Comparison of ENCODE assay signal across 22 cellular contexts in genomic region chr2:12642855-12643254, GRCh38.
DNase-seq lines count a peak whose midpoint lies in the region; ATAC-seq, FAIRE-seq and TF ChIP-seq lines count a peak whose summit lies in the region.
"Had no signal": no experiment of that assay in that cellular context is flagged by ENCODE, and none has a peak within 500 bp of the region (broad histone marks: within the 10 kb centered on the region; RNA-seq: fewer than 3 reads in every experiment).

No MANE protein-coding gene starts in this region.

- no peak overlapping the region for H4K91ac ChIP-seq in H9 (ENCODE audit: insufficient read length, low read depth, low read length)

- H3K56ac ChIP-seq in H9 (ENCODE audit: insufficient read length, low read depth, low read length): no peak overlapping the region

- no peak for TF ChIP-seq POLR2A in GM12878 (IDR thresholded peaks at IDR 0.05; ENCODE audit: low read depth, low read length)

- no peak overlapping the region for H2BK15ac ChIP-seq in H9 (ENCODE audit: low read depth, low read length)

- SMC1A ChIA-PET in GM12878 (lab: Charles Lee; ENCODE audit: uncharacterized antibody, unreplicated experiment): interaction anchor here (0.7 to 1.4 kb wide), 2 partner anchors 15 to 113 kb away, joined by 3 read pairs; no protein-coding TSS in a partner anchor

- no TSS peak for BruUV-seq in GM12878 (replicated peaks; lab: Mats Ljungman, UMichigan)

- H3K27ac ChIP-seq in GM12878 (ENCODE audit: control insufficient read depth, insufficient read depth) (no peak overlapping the region), H9 (ENCODE audit: insufficient read length, low read depth, low read length) (no peak overlapping the region)

- no peak overlapping the region for H2BK5ac ChIP-seq in H9 (ENCODE audit: insufficient read length, low read length)

- no peak overlapping the region for H3K4ac ChIP-seq in H9 (ENCODE audit: low read depth, low read length)

- in situ Hi-C loops in GM12878 (cut with MboI): no loop called here

- DNase-seq in COLO829 (ENCODE audit: low spot score) (peak; percentile 37), GM12865 (ENCODE audit: low read depth) (peak; percentile 30), GM12878 (ENCODE audit: low read depth, low spot score) (no peak), left kidney (ENCODE audit: low read depth, low spot score) (peak; percentile 24), H9 (no peak)
- no peak for DNase-seq in activated naive CD8-positive, alpha-beta T cell treated with anti-CD3 and anti-CD28 coated beads for 36 hours
- DNase-seq in activated naive CD4-positive, alpha-beta T cell treated with anti-CD3 and anti-CD28 coated beads, Interleukin-2, amount 10 ng/mL, durations not matched to agents 7 days and 5 days: no peak
- DNase-seq: ACHN; BE2C; C1 segment of cervical spinal cord; CD4-positive, CD25-positive, alpha-beta regulatory T cell; CD8-positive, alpha-beta memory T cell; DMS153; DMS79; GDM1; GOT3; H7; KG1 had no signal

- no peaks in the 10 kb centered on the region; the same call in 2 of the 3 replicates for H3K9me3 ChIP-seq in GM12878 (replicated peaks; ENCODE audit: control insufficient read depth, insufficient read depth, low read length)
- H3K9me3 ChIP-seq in H9 (ENCODE audit: control insufficient read depth, low read depth, low read length): no peaks in the 10 kb centered on the region
- H3K9me3 ChIP-seq: BE2C had no signal

- no peak overlapping the region for H3K4me3 Mint-ChIP-seq in activated naive CD8-positive, alpha-beta T cell treated with anti-CD3 and anti-CD28 coated beads for 36 hours
- H3K4me3 Mint-ChIP-seq in H9: no peak overlapping the region
- H3K4me3 Mint-ChIP-seq in activated naive CD4-positive, alpha-beta T cell treated with anti-CD3 and anti-CD28 coated beads, Interleukin-2, amount 10 ng/mL, durations not matched to agents 7 days and 5 days: no peak overlapping the region
- H3K4me3 Mint-ChIP-seq: CD4-positive, CD25-positive, alpha-beta regulatory T cell; CD8-positive, alpha-beta memory T cell; IgD-negative memory B cell had no signal

- no peaks in the 10 kb centered on the region for H4K20me1 ChIP-seq in GM12878 (ENCODE audit: control insufficient read depth, insufficient read depth)
- no peaks in the 10 kb centered on the region for H4K20me1 ChIP-seq in H9 (ENCODE audit: control insufficient read depth, insufficient read depth, insufficient read length)

- CTCF ChIA-PET in GM12878 (lab: Yijun Ruan, JAX): interaction anchor here (1.5 kb wide), 1 partner anchor 10 kb away, joined by 6 read pairs; no protein-coding TSS in a partner anchor
- CTCF ChIA-PET in activated naive CD4-positive, alpha-beta T cell treated with anti-CD3 and anti-CD28 coated beads, Interleukin-2, amount 10 ng/mL, durations not matched to agents 7 days and 5 days (lab: Charles Lee): interaction anchor here (0.8 kb wide), 1 partner anchor 205 kb away, joined by 3 read pairs; no protein-coding TSS in a partner anchor

- H3K18ac ChIP-seq in H9 (ENCODE audit: insufficient read length, low read depth, low read length): no peak overlapping the region

- no peak overlapping the region for H2BK20ac ChIP-seq in H9 (ENCODE audit: low read depth, low read length, poor library complexity, severe bottlenecking)

- H3K79me2 ChIP-seq in GM12878 (ENCODE audit: control insufficient read depth, insufficient read depth, low read length) (no peaks in the 10 kb centered on the region), H9 (ENCODE audit: insufficient read depth, low read length) (no peaks in the 10 kb centered on the region)

- no peaks in the 10 kb centered on the region for H3K79me1 ChIP-seq in H9 (ENCODE audit: insufficient read depth, low read depth, low read length, poor library complexity, severe bottlenecking)

- no peak overlapping the region for H3K23ac ChIP-seq in H9 (ENCODE audit: insufficient read length, low read depth, low read length)

- H3K27ac Mint-ChIP-seq in activated naive CD8-positive, alpha-beta T cell treated with anti-CD3 and anti-CD28 coated beads for 36 hours: no peak overlapping the region
- no peak overlapping the region for H3K27ac Mint-ChIP-seq in H9
- no peak overlapping the region for H3K27ac Mint-ChIP-seq in activated naive CD4-positive, alpha-beta T cell treated with anti-CD3 and anti-CD28 coated beads, Interleukin-2, amount 10 ng/mL, durations not matched to agents 7 days and 5 days
- H3K27ac Mint-ChIP-seq: IgD-negative memory B cell had no signal

- intact Hi-C loops in GM12878 (cut with micrococcal nuclease; ENCODE audit: unreplicated experiment): no loop called here

- H3K36me3 ChIP-seq in GM12878 (ENCODE audit: control insufficient read depth in 2 of 2, insufficient read depth in 2 of 2, low read length in 1 of 2): no peaks in the 10 kb centered on the region
- H3K36me3 ChIP-seq: BE2C had no signal

- no peaks in the 10 kb centered on the region for H3K27me3 Mint-ChIP-seq in activated naive CD8-positive, alpha-beta T cell treated with anti-CD3 and anti-CD28 coated beads for 36 hours
- H3K27me3 Mint-ChIP-seq in H9 (ENCODE audit: low read depth): no peaks in the 10 kb centered on the region
- peaks cover 7% of the 10 kb centered on the region for H3K27me3 Mint-ChIP-seq in activated naive CD4-positive, alpha-beta T cell treated with anti-CD3 and anti-CD28 coated beads, Interleukin-2, amount 10 ng/mL, durations not matched to agents 7 days and 5 days
- H3K27me3 Mint-ChIP-seq: CD8-positive, alpha-beta memory T cell had no signal

- H4K8ac ChIP-seq in H9 (replicated peaks; ENCODE audit: insufficient read length, low read depth, low read length): no peak overlapping the region

- H3K4me1 ChIP-seq in GM12878 (ENCODE audit: control insufficient read depth, insufficient read depth, low read length) (no peaks in the 10 kb centered on the region; the same call in 1 of the 2 replicates), H9 (ENCODE audit: insufficient read depth, low read length) (no peaks in the 10 kb centered on the region)
- H3K4me1 ChIP-seq: BE2C had no signal

- 18% methylated on average over 5 of the region's 5 CpGs for WGBS in GM12878 (ENCODE audit: insufficient coverage, insufficient replicate concordance, low lambda C conversion rate, missing lambda C conversion rate)
- WGBS in H9 (ENCODE audit: extremely low coverage, insufficient read length, low lambda C conversion rate): no CpG with 5 or more reads among the region's 5 CpGs

- no peaks in the 10 kb centered on the region for H3K36me3 Mint-ChIP-seq in activated naive CD8-positive, alpha-beta T cell treated with anti-CD3 and anti-CD28 coated beads for 36 hours
- H3K36me3 Mint-ChIP-seq in H9 (ENCODE audit: insufficient read depth in 1 of 3, low read depth in 3 of 3): peaks cover 0 to 6% (median 0%) of the 10 kb centered on the region in 3 experiments; a peak in 2 of 7 replicates
- peaks cover 9% of the 10 kb centered on the region for H3K36me3 Mint-ChIP-seq in activated naive CD4-positive, alpha-beta T cell treated with anti-CD3 and anti-CD28 coated beads, Interleukin-2, amount 10 ng/mL, durations not matched to agents 7 days and 5 days
- H3K36me3 Mint-ChIP-seq: CD4-positive, CD25-positive, alpha-beta regulatory T cell had no signal

- no peak for TF ChIP-seq RAD21 in GM12878 (IDR thresholded peaks at IDR 0.05; ENCODE audit: insufficient read depth, low read depth, low read length)

- no peak overlapping the region for H2BK12ac ChIP-seq in H9 (ENCODE audit: insufficient read length, low read depth, low read length)

- TF ChIP-seq EP300 in GM12878 (IDR thresholded peaks at IDR 0.05; ENCODE audit: borderline replicate concordance in 1 of 2, control insufficient read depth in 1 of 2, low read depth in 2 of 2, low read length in 2 of 2): no peak

- peaks cover 9% of the 10 kb centered on the region for H3K4me1 Mint-ChIP-seq in activated naive CD8-positive, alpha-beta T cell treated with anti-CD3 and anti-CD28 coated beads for 36 hours
- no peaks in the 10 kb centered on the region for H3K4me1 Mint-ChIP-seq in H9
- peaks cover 4% of the 10 kb centered on the region for H3K4me1 Mint-ChIP-seq in activated naive CD4-positive, alpha-beta T cell treated with anti-CD3 and anti-CD28 coated beads, Interleukin-2, amount 10 ng/mL, durations not matched to agents 7 days and 5 days
- H3K4me1 Mint-ChIP-seq: CD8-positive, alpha-beta memory T cell had no signal

- no peak overlapping the region for H3K14ac ChIP-seq in H9 (ENCODE audit: insufficient read depth, low read length)

- H3K4me2 ChIP-seq in GM12878 (ENCODE audit: control insufficient read depth, insufficient read depth) (no peak overlapping the region), H9 (ENCODE audit: insufficient read depth, insufficient read length, low read length) (no peak overlapping the region)

- no peak overlapping the region for H2AK5ac ChIP-seq in H9 (ENCODE audit: insufficient read length, low read length)

- RAD21 ChIA-PET in GM12878 (lab: Charles Lee; ENCODE audit: unreplicated experiment): no interaction called here

- ATAC-seq in GM12878: peak; percentile 62
- ATAC-seq in GM18511 (IDR thresholded peaks at IDR 0.05; ENCODE audit: unreplicated experiment): no peak
- ATAC-seq: HepG2 had no signal

- TF ChIP-seq CTCF in GM12865 (IDR thresholded peaks at IDR 0.05; ENCODE audit: insufficient read depth, low read depth, low read length, missing control alignments): no peak
- TF ChIP-seq CTCF in GM12878 (IDR thresholded peaks at IDR 0.05 in 2 of 3, conservative IDR thresholded peaks at IDR 0.05 in 1 of 3; ENCODE audit: control insufficient read depth in 2 of 3, extremely low read depth in 1 of 3, insufficient read depth in 1 of 3, low read depth in 3 of 3, low read length in 3 of 3): no peak
- no peak for TF ChIP-seq CTCF in H9 (conservative IDR thresholded peaks at IDR 0.05)

- no peak overlapping the region for H2AFZ ChIP-seq in GM12878 (ENCODE audit: control insufficient read depth, low read depth, low read length)
- H2AFZ ChIP-seq in H9 (ENCODE audit: low read length): no peak overlapping the region

- no peak overlapping the region for H2BK120ac ChIP-seq in H9 (ENCODE audit: low read depth, low read length, poor library complexity, severe bottlenecking)

- H3K27me3 ChIP-seq in GM12878 (replicated peaks in 1 of 2; ENCODE audit: control insufficient read depth in 2 of 2, insufficient read depth in 2 of 2, low read length in 1 of 2): no peaks in the 10 kb centered on the region; a peak in 1 of 4 replicates
- no peaks in the 10 kb centered on the region for H3K27me3 ChIP-seq in H9 (ENCODE audit: insufficient read depth, low read length)
- H3K27me3 ChIP-seq: BE2C had no signal

- POLR2A ChIA-PET in GM12878 (lab: Charles Lee): interaction anchor here (0.6 kb wide), 1 partner anchor 26 kb away, joined by 5 read pairs; no protein-coding TSS in a partner anchor

- H3K4me3 ChIP-seq in GM12865 (ENCODE audit: low read depth, low read length) (no peak overlapping the region), GM12878 (no peak overlapping the region)

- H4K5ac ChIP-seq in H9 (ENCODE audit: insufficient read length, low read depth, low read length): no peak overlapping the region

- H3T11ph ChIP-seq in H9 (ENCODE audit: low read length): no peak overlapping the region

- H3K9ac ChIP-seq in GM12878 (ENCODE audit: control insufficient read depth, insufficient read depth, low read length) (no peak overlapping the region), H9 (ENCODE audit: extremely low read depth, insufficient read length, low read length) (no peak overlapping the region)

- FAIRE-seq in GM12878 (lab: Jason Lieb, UNC): no peak
- FAIRE-seq: A204.1, HepG2 had no signal

- H3K23me2 ChIP-seq in H9 (ENCODE audit: insufficient read length, low read depth, low read length, poor library complexity, severe bottlenecking): no peaks in the 10 kb centered on the region

- peaks cover 14% of the 10 kb centered on the region for H3K9me3 Mint-ChIP-seq in activated naive CD8-positive, alpha-beta T cell treated with anti-CD3 and anti-CD28 coated beads for 36 hours
- H3K9me3 Mint-ChIP-seq in H9: peaks cover 13 to 15% of the 10 kb centered on the region in 2 experiments; a peak in 4 of 5 replicates
- H3K9me3 Mint-ChIP-seq in activated naive CD4-positive, alpha-beta T cell treated with anti-CD3 and anti-CD28 coated beads, Interleukin-2, amount 10 ng/mL, durations not matched to agents 7 days and 5 days: peaks cover 24% of the 10 kb centered on the region

Comparison
In these comparisons a context has a peak if more than half of its experiments do, and no peak if none do; other contexts are left out.
1. DNase-seq: peak in COLO829 (single experiment), GM12865 (single experiment) and left kidney (single experiment); none in GM12878 (single experiment), activated naive CD8-positive, alpha-beta T cell treated with anti-CD3 and anti-CD28 coated beads for 36 hours (single experiment), H9 (single experiment) and activated naive CD4-positive, alpha-beta T cell treated with anti-CD3 and anti-CD28 coated beads, Interleukin-2, amount 10 ng/mL, durations not matched to agents 7 days and 5 days (single experiment).